In the genomic region with DNA sequence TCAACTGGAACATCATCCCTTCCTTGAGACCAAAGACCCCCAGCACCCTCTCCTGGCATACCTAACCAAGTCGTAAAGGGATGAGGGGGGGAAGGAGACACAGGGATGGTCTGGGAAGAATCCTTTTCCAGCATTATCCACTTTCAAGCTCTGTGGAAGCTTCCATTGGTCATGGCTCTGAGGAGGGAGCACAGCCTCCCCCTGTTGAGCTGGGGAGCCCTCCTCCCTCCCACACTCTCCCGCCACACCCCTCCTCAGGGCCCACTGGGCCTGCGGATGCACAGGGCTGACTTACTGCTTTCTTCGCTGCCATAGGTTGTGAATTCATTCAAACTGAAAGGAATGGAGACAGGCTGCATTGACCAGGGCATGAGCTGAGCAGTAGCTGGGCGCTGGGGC, we compare ENCODE assay signal across 4 cellular contexts. TPM values are rescaled to one million over a fixed set of nuclear protein-coding genes. Genes with fewer than 3 reads are reported as not detected.
"Had no signal": no experiment of that assay in that cellular context is flagged by ENCODE, and none has a peak within 500 bp of the region (broad histone marks: within the 10 kb centered on the region; RNA-seq: fewer than 3 reads in every experiment).

No MANE protein-coding gene starts in this region.

- H3K27me3 ChIP-seq: sigmoid colon, stomach had no signal

- H3K9me3 ChIP-seq: sigmoid colon, stomach had no signal

- H3K4me3 ChIP-seq: sigmoid colon, stomach had no signal

RNA-seq across cellular contexts. Expression of a gene that starts 12.4 kb away (rescaled TPM):
- total RNA-seq: mesothelial cell of epicardium; T-helper 2 cell treated with Interferon-gamma antibody and Interleukin-4, amounts not matched to agents 100 ng/mL and 5 ng/mL, for 36 hours had no signal
